ENCODE assay signal across 16 cellular contexts in the genomic region with DNA sequence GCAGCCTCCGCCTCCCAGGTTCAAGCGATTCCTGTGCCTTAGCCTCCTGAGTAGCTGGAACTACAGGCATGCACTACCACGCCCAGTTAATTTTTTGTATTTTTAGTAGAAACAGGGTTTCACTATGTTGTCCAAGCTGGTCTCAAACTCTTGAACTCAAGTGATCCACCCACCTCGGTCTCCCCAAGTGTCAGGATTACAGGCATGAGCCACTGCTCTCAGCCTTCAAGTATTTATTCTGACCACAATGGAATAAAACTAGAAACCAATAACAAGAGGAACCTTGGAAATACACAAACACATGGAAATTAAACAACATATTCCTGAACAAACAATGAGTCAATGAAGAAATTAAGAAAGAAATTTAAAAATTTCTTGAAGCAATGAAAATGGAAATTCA. TPM values are rescaled to one million over a fixed set of nuclear protein-coding genes. Genes with fewer than 3 reads are reported as not detected.
DNase-seq lines count a peak whose midpoint lies in the region; ATAC-seq, FAIRE-seq and TF ChIP-seq lines count a peak whose summit lies in the region.
"Had no signal": no experiment of that assay in that cellular context is flagged by ENCODE, and none has a peak within 500 bp of the region (broad histone marks: within the 10 kb centered on the region; RNA-seq: fewer than 3 reads in every experiment).

No MANE protein-coding gene starts in this region.

- H3K4me1 ChIP-seq in PC-3 (ENCODE audit: insufficient read depth, low read length) (no peaks in the 10 kb centered on the region; the same call in 1 of the 2 replicates), thyroid gland (no peaks in the 10 kb centered on the region), trophoblast cell (ENCODE audit: control insufficient read depth in 1 of 2, insufficient read depth in 2 of 2, low read length in 2 of 2) (no peaks in the 10 kb centered on the region)
- H3K4me1 ChIP-seq: HAP-1 had no signal

- H2BK12ac ChIP-seq in trophoblast cell (ENCODE audit: low read length) = no peak overlapping the region

- H3K79me2 ChIP-seq in PC-3 (ENCODE audit: low read length) (no peaks in the 10 kb centered on the region), trophoblast cell (ENCODE audit: control insufficient read depth, insufficient read depth, low read length, poor library complexity) (no peaks in the 10 kb centered on the region)

- 68 to 78% methylated on average over 4 of the region's 4 CpGs for WGBS in thyroid gland, 2 donors
- no CpG with 5 or more reads among the region's 4 CpGs for WGBS in trophoblast cell (ENCODE audit: extremely low coverage, insufficient coverage, insufficient read length)

- no peak overlapping the region for H2AK5ac ChIP-seq in trophoblast cell (ENCODE audit: low read length)

- DNase-seq in PC-3 = no peak
- peak; percentile 7 for DNase-seq in fibroblast of mammary gland (ENCODE audit: low read depth)
- DNase-seq in thyroid gland = peak; percentile 8 to 15
- no peak for DNase-seq in left lobe of liver (ENCODE audit: low spot score)
- DNase-seq in trophoblast cell = no peak
- no peak for DNase-seq in HEK293T (ENCODE audit: extremely low spot score)
- DNase-seq: Calu3; CD8-positive, alpha-beta T cell; DMS79 treated with DMSO at 0.1 percent for 48 hours; GM23248 had no signal

- H4K91ac ChIP-seq in trophoblast cell (ENCODE audit: low read depth, low read length) = no peak overlapping the region

- POLR2A ChIA-PET in PC-3 (lab: Charles Lee; ENCODE audit: unreplicated experiment) = no interaction called here
- POLR2A ChIA-PET in HEK293T (lab: Yijun Ruan, JAX) = no interaction called here

- no peaks in the 10 kb centered on the region for H3F3A ChIP-seq in PC-3 (ENCODE audit: low read length, unreplicated experiment)

- no peak overlapping the region for H3K4ac ChIP-seq in trophoblast cell (ENCODE audit: low read depth, low read length)

- H3K4me2 ChIP-seq in PC-3 (ENCODE audit: low read length) (no peak overlapping the region), trophoblast cell (ENCODE audit: low read length) (no peak overlapping the region)
- H3K4me2 ChIP-seq: BLaER1 treated with 17β-estradiol and CSF1 and Interleukin-3, amounts not matched to agents 10 nM and 100 nM had no signal

- H2BK5ac ChIP-seq in trophoblast cell (ENCODE audit: low read depth, low read length, poor library complexity) = no peak overlapping the region

- no peaks in the 10 kb centered on the region for H3K9me3 ChIP-seq in PC-3 (ENCODE audit: low read length)
- no peaks in the 10 kb centered on the region for H3K9me3 ChIP-seq in thyroid gland
- no peaks in the 10 kb centered on the region for H3K9me3 ChIP-seq in trophoblast cell (ENCODE audit: insufficient read depth, low read depth, low read length)
- H3K9me3 ChIP-seq: HAP-1 had no signal

- no peak overlapping the region for H3K27ac ChIP-seq in PC-3 (ENCODE audit: low read length)
- H3K27ac ChIP-seq in thyroid gland = no peak overlapping the region
- no peak overlapping the region for H3K27ac ChIP-seq in trophoblast cell (ENCODE audit: low read depth, low read length)
- H3K27ac ChIP-seq: 22Rv1; BLaER1 treated with 17β-estradiol and CSF1 and Interleukin-3, amounts not matched to agents 10 nM and 100 nM; GM23248 had no signal

- FAIRE-seq in A204.1 (lab: Jason Lieb, UNC) = peak; percentile 3
- FAIRE-seq: GM12891, GM19239 had no signal

- no TSS peak for BruUV-seq in PC-3 (replicated peaks; lab: Mats Ljungman, UMichigan)

- no peak overlapping the region for H3K18ac ChIP-seq in trophoblast cell (ENCODE audit: low read length)

- H3K14ac ChIP-seq in trophoblast cell (ENCODE audit: low read length) = no peak overlapping the region

- no peak overlapping the region for H4K12ac ChIP-seq in trophoblast cell (ENCODE audit: low read depth, low read length)

- CTCF ChIA-PET in PC-3 (lab: Charles Lee) = no interaction called here
- CTCF ChIA-PET in HEK293T (lab: Yijun Ruan, JAX) = interaction anchor here (1.5 kb wide), 1 partner anchor 8 kb away, joined by 5 read pairs; no protein-coding TSS in a partner anchor

- ATAC-seq in PC-3 (peak; percentile 24; the same call in 1 of the 2 replicates), left lobe of liver (no peak)
- ATAC-seq: CD8-positive, alpha-beta T cell had no signal

- no peak overlapping the region for H4K8ac ChIP-seq in trophoblast cell (ENCODE audit: low read depth, low read length)

- no peak overlapping the region for H3K23ac ChIP-seq in trophoblast cell (ENCODE audit: low read length)

- intact Hi-C loops in PC-3 (cut with micrococcal nuclease) = no loop called here
- intact Hi-C loops in thyroid gland (cut with DNase I) = no loop called here

- H2BK120ac ChIP-seq in trophoblast cell (ENCODE audit: insufficient read depth, low read length, poor library complexity) = no peak overlapping the region

- H3K27me3 ChIP-seq in PC-3 (ENCODE audit: low read length) (no peaks in the 10 kb centered on the region), thyroid gland (no peaks in the 10 kb centered on the region), trophoblast cell (ENCODE audit: insufficient read depth, low read length) (no peaks in the 10 kb centered on the region)
- H3K27me3 ChIP-seq: BLaER1 treated with 17β-estradiol and CSF1 and Interleukin-3, amounts not matched to agents 10 nM and 100 nM had no signal

- H3K4me3 ChIP-seq in PC-3 (ENCODE audit: low read length) = no peak overlapping the region
- H3K4me3 ChIP-seq in fibroblast of mammary gland (ENCODE audit: control insufficient read depth, low read depth, low read length) = no peak overlapping the region
- no peak overlapping the region for H3K4me3 ChIP-seq in thyroid gland (replicated peaks in 1 of 3)
- no peak overlapping the region for H3K4me3 ChIP-seq in trophoblast cell (ENCODE audit: low read depth, low read length)
- H3K4me3 ChIP-seq: BLaER1 treated with 17β-estradiol and CSF1 and Interleukin-3, amounts not matched to agents 10 nM and 100 nM; GM23248; HAP-1 had no signal

- TF ChIP-seq CTCF in PC-3 (conservative IDR thresholded peaks at IDR 0.05; ENCODE audit: low read depth, low read length) (no peak), fibroblast of mammary gland (conservative IDR thresholded peaks at IDR 0.05; ENCODE audit: control insufficient read depth, insufficient read depth, low read depth, low read length) (no peak), thyroid gland (IDR thresholded peaks at IDR 0.05) (no peak)

- no peaks in the 10 kb centered on the region for H3K36me3 ChIP-seq in PC-3 (ENCODE audit: low read depth, low read length)
- H3K36me3 ChIP-seq in thyroid gland = no peaks in the 10 kb centered on the region
- no peaks in the 10 kb centered on the region for H3K36me3 ChIP-seq in trophoblast cell (ENCODE audit: control insufficient read depth in 1 of 2, insufficient read depth in 2 of 2, low read length in 2 of 2)
- H3K36me3 ChIP-seq: HAP-1 had no signal

- TF ChIP-seq POLR2A in thyroid gland (IDR thresholded peaks at IDR 0.05) = no peak

- H3K79me1 ChIP-seq in trophoblast cell (ENCODE audit: low read length) = no peaks in the 10 kb centered on the region

- H2AFZ ChIP-seq in PC-3 (ENCODE audit: low read length) = no peak overlapping the region
- no peak overlapping the region for H2AFZ ChIP-seq in trophoblast cell (ENCODE audit: insufficient read depth, low read length, poor library complexity)
- H2AFZ ChIP-seq: GM23248 had no signal

- no peaks in the 10 kb centered on the region for H4K20me1 ChIP-seq in PC-3 (ENCODE audit: low read length)
- H4K20me1 ChIP-seq: BLaER1 treated with 17β-estradiol and CSF1 and Interleukin-3, amounts not matched to agents 10 nM and 100 nM had no signal

- no peaks in the 10 kb centered on the region for H3K9me2 ChIP-seq in PC-3 (replicated peaks; ENCODE audit: low read length)

- H3K9ac ChIP-seq in PC-3 (ENCODE audit: low read length) (no peak overlapping the region), trophoblast cell (ENCODE audit: low read length) (no peak overlapping the region)
- H3K9ac ChIP-seq: BLaER1 treated with 17β-estradiol and CSF1 and Interleukin-3, amounts not matched to agents 10 nM and 100 nM; GM23248 had no signal

TF ChIP-seq in HEK293T, 16 proteins besides CTCF, POLR2A, EP300 and RAD21:
- TF ChIP-seq, protein P1, sequence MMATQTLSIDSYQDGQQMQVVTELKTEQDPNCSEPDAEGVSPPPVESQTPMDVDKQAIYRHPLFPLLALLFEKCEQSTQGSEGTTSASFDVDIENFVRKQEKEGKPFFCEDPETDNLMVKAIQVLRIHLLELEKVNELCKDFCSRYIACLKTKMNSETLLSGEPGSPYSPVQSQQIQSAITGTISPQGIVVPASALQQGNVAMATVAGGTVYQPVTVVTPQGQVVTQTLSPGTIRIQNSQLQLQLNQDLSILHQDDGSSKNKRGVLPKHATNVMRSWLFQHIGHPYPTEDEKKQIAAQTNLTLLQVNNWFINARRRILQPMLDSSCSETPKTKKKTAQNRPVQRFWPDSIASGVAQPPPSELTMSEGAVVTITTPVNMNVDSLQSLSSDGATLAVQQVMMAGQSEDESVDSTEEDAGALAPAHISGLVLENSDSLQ (IDR thresholded peaks at IDR 0.05) = no peak
- TF ChIP-seq FOXK2 (IDR thresholded peaks at IDR 0.05) (no peak), FOXM1 (IDR thresholded peaks at IDR 0.05; ENCODE audit: borderline replicate concordance) (no peak), SP1 (IDR thresholded peaks at IDR 0.05) (no peak), CTBP1 (IDR thresholded peaks at IDR 0.05; ENCODE audit: borderline replicate concordance) (no peak), ELF4 (IDR thresholded peaks at IDR 0.05) (no peak), L3MBTL2 (conservative IDR thresholded peaks at IDR 0.05) (no peak), HDGF (IDR thresholded peaks at IDR 0.05; ENCODE audit: borderline replicate concordance) (no peak), ARNT (IDR thresholded peaks at IDR 0.05) (no peak), NFRKB (IDR thresholded peaks at IDR 0.05) (no peak)

RNA-seq across cellular contexts. Expression of gene DR1, which starts 32.7 kb away (rescaled TPM):
- total RNA-seq in PC-3 (2014; rRNA removed) (34.8 and 48.6 TPM in 2 replicates), thyroid gland (10 to 100 TPM; 31.2 to 47.4 (median 34.1) TPM), left lobe of liver (16.2 TPM)
- polyA plus RNA-seq in trophoblast cell (2013) = 32.3 and 32.9 TPM in 2 replicates

Comparison
In these comparisons a context has a peak if more than half of its experiments do, and no peak if none do; other contexts are left out.
1. DNase-seq: peak in fibroblast of mammary gland (single experiment) and thyroid gland (2 of 2); none in PC-3 (single experiment), left lobe of liver (single experiment), trophoblast cell (0 of 2) and HEK293T (single experiment).